Comparison of ENCODE assay signal across 2 cellular contexts in genomic region chr7:1028044-1028770, GRCh38.
TF ChIP-seq lines count a peak whose summit lies in the region.

No MANE protein-coding gene starts in this region.

TF ChIP-seq in A549, 52 proteins besides CTCF, POLR2A, EP300 and RAD21 (continues in another document):
- no peak for TF ChIP-seq GATA3 (IDR thresholded peaks at IDR 0.05; ENCODE audit: borderline replicate concordance)
- no peak for TF ChIP-seq ZNF302 (CRISPR knock-in tag; IDR thresholded peaks at IDR 0.05)
- TF ChIP-seq HMGXB4 (CRISPR knock-in tag; IDR thresholded peaks at IDR 0.05; ENCODE audit: borderline replicate concordance), result no peak
- TF ChIP-seq RFX5 (IDR thresholded peaks at IDR 0.05), result no peak
- TF ChIP-seq CEBPB (IDR thresholded peaks at IDR 0.05), result no peak
- TF ChIP-seq CBX8 (IDR thresholded peaks at IDR 0.05), result no peak
- no peak for TF ChIP-seq USF2 (IDR thresholded peaks at IDR 0.05)
- TF ChIP-seq REST (IDR thresholded peaks at IDR 0.05), result peak; percentile 53
- TF ChIP-seq FOSL2 (IDR thresholded peaks at IDR 0.05), result no peak
- TF ChIP-seq FOSL2 (CRISPR knock-in tag; IDR thresholded peaks at IDR 0.05), result no peak
- TF ChIP-seq ZC3H11A (IDR thresholded peaks at IDR 0.05), result no peak
- TF ChIP-seq KDM1A (IDR thresholded peaks at IDR 0.05; ENCODE audit: low read depth), result no peak
- TF ChIP-seq TFCP2L1 (CRISPR knock-in tag; IDR thresholded peaks at IDR 0.05), result no peak
- no peak for TF ChIP-seq ELK1 (IDR thresholded peaks at IDR 0.05; ENCODE audit: low read depth, low read length)
- peak; percentile 44 to 56; a peak in 1 of 5 replicates for TF ChIP-seq JUN (IDR thresholded peaks at IDR 0.05)
- no peak for TF ChIP-seq HOXB5 (CRISPR knock-in tag; IDR thresholded peaks at IDR 0.05)
- TF ChIP-seq KDM5A (IDR thresholded peaks at IDR 0.05), result no peak
- TF ChIP-seq MAX (IDR thresholded peaks at IDR 0.05), result no peak; the same call in 1 of the 2 replicates
- no peak for TF ChIP-seq POLR2AphosphoS2 (conservative IDR thresholded peaks at IDR 0.05; ENCODE audit: low read length)
- no peak for TF ChIP-seq TP53 (CRISPR knock-in tag; IDR thresholded peaks at IDR 0.05)
- no peak for TF ChIP-seq SREBF2 (IDR thresholded peaks at IDR 0.05)
- no peak for TF ChIP-seq PBX3 (IDR thresholded peaks at IDR 0.05)
- no peak for TF ChIP-seq JUNB (IDR thresholded peaks at IDR 0.05)
- no peak for TF ChIP-seq FOSB (CRISPR knock-in tag; IDR thresholded peaks at IDR 0.05)
- TF ChIP-seq PHF8 (IDR thresholded peaks at IDR 0.05; ENCODE audit: borderline replicate concordance, low read depth), result peak; percentile 20; the same call in 1 of the 2 replicates
- no peak for TF ChIP-seq HDAC2 (IDR thresholded peaks at IDR 0.05)
- TF ChIP-seq NPAS2 (CRISPR knock-in tag; IDR thresholded peaks at IDR 0.05; ENCODE audit: borderline replicate concordance), result no peak

TF ChIP-seq in HepG2, 621 proteins besides CTCF, POLR2A, EP300 and RAD21 (continues in another document):
- TF ChIP-seq CBFB (CRISPR knock-in tag; IDR thresholded peaks at IDR 0.05), result 0 out of 2 replicates have a peak, but pooled peaks have one; percentile 11
- TF ChIP-seq HMG20A (CRISPR knock-in tag; IDR thresholded peaks at IDR 0.05; ENCODE audit: borderline replicate concordance), result no peak
- no peak for TF ChIP-seq THAP7 (CRISPR knock-in tag; IDR thresholded peaks at IDR 0.05)
- peak; percentile 75; the same call in 1 of the 2 replicates for TF ChIP-seq ZNF709 (CRISPR knock-in tag; IDR thresholded peaks at IDR 0.05)
- TF ChIP-seq KAT8 (CRISPR knock-in tag; IDR thresholded peaks at IDR 0.05), result peak; percentile 15; the same call in 1 of the 2 replicates
- TF ChIP-seq MYC (CRISPR knock-in tag; IDR thresholded peaks at IDR 0.05; ENCODE audit: borderline replicate concordance), result peak; percentile 70; the same call in 1 of the 2 replicates
- TF ChIP-seq ZNF687 (CRISPR knock-in tag; IDR thresholded peaks at IDR 0.05), result peak; percentile 78
- TF ChIP-seq ZNF446 (CRISPR knock-in tag; IDR thresholded peaks at IDR 0.05), result peak; percentile 77; the same call in 1 of the 2 replicates
- peak; percentile 69 for TF ChIP-seq ZNF563 (CRISPR knock-in tag; IDR thresholded peaks at IDR 0.05)
- TF ChIP-seq MYPOP (CRISPR knock-in tag; IDR thresholded peaks at IDR 0.05), result peak; percentile 31; the same call in 1 of the 2 replicates
- TF ChIP-seq NONO (IDR thresholded peaks at IDR 0.05), result no peak
- 0 out of 2 replicates have a peak, but pooled peaks have one; percentile 1 for TF ChIP-seq NONO (CRISPR knock-in tag; conservative IDR thresholded peaks at IDR 0.05)
- peak; percentile 81 for TF ChIP-seq ZFY (CRISPR knock-in tag; IDR thresholded peaks at IDR 0.05)
- TF ChIP-seq ARID4A (CRISPR knock-in tag; IDR thresholded peaks at IDR 0.05; ENCODE audit: borderline replicate concordance), result peak; percentile 77
- TF ChIP-seq FOSL2 (CRISPR knock-in tag; IDR thresholded peaks at IDR 0.05), result peak; percentile 11; the same call in 1 of the 2 replicates
- TF ChIP-seq ZBTB25 (CRISPR knock-in tag; IDR thresholded peaks at IDR 0.05), result peak; percentile 32; the same call in 1 of the 2 replicates
- TF ChIP-seq ZFX (CRISPR knock-in tag; IDR thresholded peaks at IDR 0.05; ENCODE audit: low read depth), result peak; percentile 15; the same call in 1 of the 2 replicates
- no peak for TF ChIP-seq ZNF644 (CRISPR knock-in tag; IDR thresholded peaks at IDR 0.05; ENCODE audit: low read depth)
- no peak for TF ChIP-seq REPIN1 (CRISPR knock-in tag; IDR thresholded peaks at IDR 0.05; ENCODE audit: borderline replicate concordance, low read depth)
- 0 out of 2 replicates have a peak, but pooled peaks have one; percentile 47 for TF ChIP-seq GATAD1 (CRISPR knock-in tag; IDR thresholded peaks at IDR 0.05)
- no peak for TF ChIP-seq AGO1 (IDR thresholded peaks at IDR 0.05; ENCODE audit: low read depth, low read length, poor library complexity, severe bottlenecking)
- TF ChIP-seq ZNF619 (CRISPR knock-in tag; IDR thresholded peaks at IDR 0.05), result no peak
- TF ChIP-seq DBP (CRISPR knock-in tag; IDR thresholded peaks at IDR 0.05; ENCODE audit: not compliant biosample characterization), result no peak
- TF ChIP-seq MEIS1 (CRISPR knock-in tag; IDR thresholded peaks at IDR 0.05; ENCODE audit: borderline replicate concordance), result peak; percentile 50; the same call in 1 of the 2 replicates
- TF ChIP-seq SRSF1 (optimal IDR thresholded peaks at IDR 0.05; ENCODE audit: low read depth, low read length), result no peak
- TF ChIP-seq ARID2 (CRISPR knock-in tag; IDR thresholded peaks at IDR 0.05; ENCODE audit: borderline replicate concordance), result no peak
- 0 out of 2 replicates have a peak, but pooled peaks have one; percentile 66 for TF ChIP-seq MXD1 (CRISPR knock-in tag; IDR thresholded peaks at IDR 0.05)
- TF ChIP-seq PATZ1 (CRISPR knock-in tag; IDR thresholded peaks at IDR 0.05), result peak; percentile 98
- TF ChIP-seq NR2F2 (IDR thresholded peaks at IDR 0.05; ENCODE audit: borderline replicate concordance, low read depth), result no peak
- peak; percentile 14; the same call in 1 of the 2 replicates for TF ChIP-seq ZNF580 (CRISPR knock-in tag; IDR thresholded peaks at IDR 0.05; ENCODE audit: borderline replicate concordance, low read depth)
- TF ChIP-seq ZNF335 (CRISPR knock-in tag; IDR thresholded peaks at IDR 0.05), result 0 out of 2 replicates have a peak, but pooled peaks have one; percentile 11
- TF ChIP-seq BCL3 (CRISPR knock-in tag; IDR thresholded peaks at IDR 0.05), result peak; percentile 69; the same call in 1 of the 2 replicates
- TF ChIP-seq DRAP1 (CRISPR knock-in tag; IDR thresholded peaks at IDR 0.05), result no peak
